ENCODE assay signal across 1 cellular context in the genomic region with DNA sequence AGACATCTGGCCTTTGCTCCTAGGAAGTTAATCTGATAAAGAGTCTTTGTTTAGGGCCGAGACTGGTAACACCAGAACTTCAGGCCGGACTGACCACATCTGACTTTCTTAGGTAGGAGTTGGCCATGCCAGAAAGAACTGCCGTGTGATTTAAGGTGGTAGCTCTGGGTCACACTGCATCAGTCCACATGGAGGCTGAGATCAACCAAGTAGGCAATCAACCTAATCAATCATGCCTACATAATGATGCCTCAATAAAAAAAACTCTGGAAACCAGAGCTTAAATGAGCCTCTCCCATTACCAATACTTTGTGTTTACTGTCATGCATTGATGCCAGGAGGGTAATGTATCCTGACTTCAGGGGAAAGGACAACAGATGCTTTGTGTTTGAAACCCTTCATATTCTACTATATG.
A peak's percentile ranks its signal among the peaks of the same experiment; 100 is the strongest.
TF ChIP-seq lines count a peak whose summit lies in the region.

No MANE protein-coding gene starts in this region.

TF ChIP-seq in HepG2, 621 proteins besides CTCF, POLR2A, EP300 and RAD21 (continued from another document):
- TF ChIP-seq ZNF276 (CRISPR knock-in tag; IDR thresholded peaks at IDR 0.05; ENCODE audit: low read depth), result peak; percentile 85; the same call in 1 of the 2 replicates
- no peak for TF ChIP-seq ZNF17 (CRISPR knock-in tag; IDR thresholded peaks at IDR 0.05)
- TF ChIP-seq ASH2L (IDR thresholded peaks at IDR 0.05; ENCODE audit: insufficient read length, low read depth, low read length), result peak; percentile 4
- TF ChIP-seq, protein P1, sequence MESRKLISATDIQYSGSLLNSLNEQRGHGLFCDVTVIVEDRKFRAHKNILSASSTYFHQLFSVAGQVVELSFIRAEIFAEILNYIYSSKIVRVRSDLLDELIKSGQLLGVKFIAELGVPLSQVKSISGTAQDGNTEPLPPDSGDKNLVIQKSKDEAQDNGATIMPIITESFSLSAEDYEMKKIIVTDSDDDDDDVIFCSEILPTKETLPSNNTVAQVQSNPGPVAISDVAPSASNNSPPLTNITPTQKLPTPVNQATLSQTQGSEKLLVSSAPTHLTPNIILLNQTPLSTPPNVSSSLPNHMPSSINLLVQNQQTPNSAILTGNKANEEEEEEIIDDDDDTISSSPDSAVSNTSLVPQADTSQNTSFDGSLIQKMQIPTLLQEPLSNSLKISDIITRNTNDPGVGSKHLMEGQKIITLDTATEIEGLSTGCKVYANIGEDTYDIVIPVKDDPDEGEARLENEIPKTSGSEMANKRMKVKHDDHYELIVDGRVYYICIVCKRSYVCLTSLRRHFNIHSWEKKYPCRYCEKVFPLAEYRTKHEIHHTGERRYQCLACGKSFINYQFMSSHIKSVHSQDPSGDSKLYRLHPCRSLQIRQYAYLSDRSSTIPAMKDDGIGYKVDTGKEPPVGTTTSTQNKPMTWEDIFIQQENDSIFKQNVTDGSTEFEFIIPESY (CRISPR knock-in tag; IDR thresholded peaks at IDR 0.05), result no peak
- TF ChIP-seq ZBTB37 (CRISPR knock-in tag; IDR thresholded peaks at IDR 0.05), result peak; percentile 86
- TF ChIP-seq, protein P2, sequence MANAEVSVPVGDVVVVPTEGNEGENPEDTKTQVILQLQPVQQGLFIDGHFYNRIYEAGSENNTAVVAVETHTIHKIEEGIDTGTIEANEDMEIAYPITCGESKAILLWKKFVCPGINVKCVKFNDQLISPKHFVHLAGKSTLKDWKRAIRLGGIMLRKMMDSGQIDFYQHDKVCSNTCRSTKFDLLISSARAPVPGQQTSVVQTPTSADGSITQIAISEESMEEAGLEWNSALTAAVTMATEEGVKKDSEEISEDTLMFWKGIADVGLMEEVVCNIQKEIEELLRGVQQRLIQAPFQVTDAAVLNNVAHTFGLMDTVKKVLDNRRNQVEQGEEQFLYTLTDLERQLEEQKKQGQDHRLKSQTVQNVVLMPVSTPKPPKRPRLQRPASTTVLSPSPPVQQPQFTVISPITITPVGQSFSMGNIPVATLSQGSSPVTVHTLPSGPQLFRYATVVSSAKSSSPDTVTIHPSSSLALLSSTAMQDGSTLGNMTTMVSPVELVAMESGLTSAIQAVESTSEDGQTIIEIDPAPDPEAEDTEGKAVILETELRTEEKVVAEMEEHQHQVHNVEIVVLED (CRISPR knock-in tag; IDR thresholded peaks at IDR 0.05; ENCODE audit: borderline replicate concordance), result no peak
- TF ChIP-seq, protein P3, sequence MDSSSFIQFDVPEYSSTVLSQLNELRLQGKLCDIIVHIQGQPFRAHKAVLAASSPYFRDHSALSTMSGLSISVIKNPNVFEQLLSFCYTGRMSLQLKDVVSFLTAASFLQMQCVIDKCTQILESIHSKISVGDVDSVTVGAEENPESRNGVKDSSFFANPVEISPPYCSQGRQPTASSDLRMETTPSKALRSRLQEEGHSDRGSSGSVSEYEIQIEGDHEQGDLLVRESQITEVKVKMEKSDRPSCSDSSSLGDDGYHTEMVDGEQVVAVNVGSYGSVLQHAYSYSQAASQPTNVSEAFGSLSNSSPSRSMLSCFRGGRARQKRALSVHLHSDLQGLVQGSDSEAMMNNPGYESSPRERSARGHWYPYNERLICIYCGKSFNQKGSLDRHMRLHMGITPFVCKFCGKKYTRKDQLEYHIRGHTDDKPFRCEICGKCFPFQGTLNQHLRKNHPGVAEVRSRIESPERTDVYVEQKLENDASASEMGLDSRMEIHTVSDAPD (CRISPR knock-in tag; IDR thresholded peaks at IDR 0.05), result peak; percentile 81
- 0 out of 2 replicates have a peak, but pooled peaks have one; percentile 24 for TF ChIP-seq SALL1 (CRISPR knock-in tag; IDR thresholded peaks at IDR 0.05)
- no peak for TF ChIP-seq SOX13 (IDR thresholded peaks at IDR 0.05)
- peak in 1 of 2 experiments; percentile 78; a peak in 2 of 4 replicates for TF ChIP-seq SOX13 (CRISPR knock-in tag; conservative IDR thresholded peaks at IDR 0.05 in 1 of 2, IDR thresholded peaks at IDR 0.05 in 1 of 2)
- no peak for TF ChIP-seq FOXA3 (CRISPR knock-in tag; IDR thresholded peaks at IDR 0.05)
- 0 out of 2 replicates have a peak, but pooled peaks have one; percentile 1 for TF ChIP-seq ZNF878 (CRISPR knock-in tag; IDR thresholded peaks at IDR 0.05)
TF ChIP-seq in HepG2: peak in this region for 8.
